ENCODE assay signal across 8 cellular contexts in the genomic region with DNA sequence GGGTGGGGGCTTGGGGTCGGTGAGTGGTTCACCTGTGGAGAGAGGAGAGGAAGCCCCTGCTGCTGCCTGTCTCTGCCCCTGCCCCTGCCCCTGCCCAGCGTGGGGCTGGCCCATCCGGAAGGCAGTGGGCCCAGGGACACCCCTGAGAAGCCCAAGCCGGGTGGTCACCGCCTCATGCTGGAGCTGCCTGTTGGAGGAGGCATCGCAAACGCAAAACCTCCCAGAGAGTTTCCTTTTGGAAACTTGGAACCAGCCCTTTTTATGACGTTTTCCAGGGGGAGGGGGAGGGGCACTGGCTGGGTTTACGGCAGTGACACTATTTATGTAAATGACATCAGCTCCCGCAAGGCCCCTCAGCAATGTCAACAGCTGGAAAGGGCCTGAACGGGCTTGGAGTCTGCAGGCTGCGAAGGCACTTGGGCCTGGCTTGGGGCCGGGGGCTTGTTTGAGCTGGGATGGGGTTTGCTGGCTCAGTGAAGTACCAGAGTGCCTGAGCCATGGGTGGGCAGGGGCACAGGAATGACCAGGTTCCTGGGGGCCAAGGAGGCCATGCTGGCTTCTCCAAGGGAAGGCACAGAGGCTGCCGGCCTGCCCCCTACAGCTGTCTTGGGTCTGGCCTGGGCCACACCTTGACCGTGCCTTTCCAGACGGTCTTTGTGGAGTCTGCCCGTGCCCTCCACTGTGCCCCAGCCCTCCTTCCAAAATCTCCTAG.
DNase-seq lines count a peak whose midpoint lies in the region; ATAC-seq and FAIRE-seq lines count a peak whose summit lies in the region.

No MANE protein-coding gene starts in this region.

- no CpG with 5 or more reads among the region's 17 CpGs for WGBS in neuronal stem cell (ENCODE audit: extremely low coverage in 2 of 2, insufficient read length in 2 of 2, insufficient replicate concordance in 1 of 2), 2 donors

- peak overlapping the region; percentile 23 for H2AFZ ChIP-seq in neuronal stem cell (ENCODE audit: low read length)

- no peaks in the 10 kb centered on the region for H3K9me3 Mint-ChIP-seq in CD8-positive, alpha-beta memory T cell

- H3K4me3 ChIP-seq in CD8-positive, alpha-beta memory T cell (ENCODE audit: low read length), result peak overlapping the region; percentile 26
- H3K4me3 ChIP-seq in SK-N-MC, result peak overlapping the region; percentile 76
- H3K4me3 ChIP-seq in neuronal stem cell (ENCODE audit: low read length in 2 of 2), result no peak overlapping the region

- H3K27me3 Mint-ChIP-seq in CD8-positive, alpha-beta memory T cell, result peaks cover 0 to under 1% of the 10 kb centered on the region in 2 donors

- no peak for FAIRE-seq in frontal cortex (lab: Jason Lieb, UNC)

- no peak overlapping the region for H3K4ac ChIP-seq in neuronal stem cell (ENCODE audit: low read length)

- peaks cover 4% of the 10 kb centered on the region for H3K79me1 ChIP-seq in neuronal stem cell (ENCODE audit: low read depth, low read length)

- peak overlapping the region; percentile 75 for H3K14ac ChIP-seq in neuronal stem cell (ENCODE audit: low read length)

- H3K4me3 Mint-ChIP-seq in CD8-positive, alpha-beta memory T cell, result peak overlapping the region; percentile 47 to 83 (median 68)

- ATAC-seq in HG02623 (IDR thresholded peaks at IDR 0.05; ENCODE audit: unreplicated experiment) (no peak), GM21786 (IDR thresholded peaks at IDR 0.05; ENCODE audit: unreplicated experiment) (no peak), GM18907 (IDR thresholded peaks at IDR 0.05; ENCODE audit: unreplicated experiment) (no peak)

- H3K23ac ChIP-seq in neuronal stem cell (ENCODE audit: low read depth, low read length, poor library complexity), result peak overlapping the region; percentile 97

- peak overlapping the region; percentile 85 for H2AK5ac ChIP-seq in neuronal stem cell (ENCODE audit: low read depth, low read length)

- no peak overlapping the region for H2BK12ac ChIP-seq in neuronal stem cell (ENCODE audit: low read length)

- no peak overlapping the region for H4K91ac ChIP-seq in neuronal stem cell (ENCODE audit: low read depth, low read length, poor library complexity)

- peak overlapping the region; percentile 85 for H3K18ac ChIP-seq in neuronal stem cell (ENCODE audit: low read length)

- peaks cover 6 to 25% (median 7%) of the 10 kb centered on the region in 3 donors for H3K4me1 Mint-ChIP-seq in CD8-positive, alpha-beta memory T cell

- DNase-seq in CD8-positive, alpha-beta memory T cell, result no peak
- DNase-seq in SK-N-MC (ENCODE audit: low read depth, low spot score), result no peak
- DNase-seq in frontal cortex (ENCODE audit: low spot score in 2 of 2), result peak; percentile 68 to 75
- no peak for DNase-seq in neuronal stem cell (ENCODE audit: low spot score)
- DNase-seq in stimulated activated naive CD4-positive, alpha-beta T cell treated with Interleukin-2 at 50 U/mL for 16 hours (lab: John Stamatoyannopoulos, UW), result no peak

- H3K4me1 ChIP-seq in CD8-positive, alpha-beta memory T cell (ENCODE audit: insufficient read depth, low read length), result peaks cover 13% of the 10 kb centered on the region
- H3K4me1 ChIP-seq in neuronal stem cell (ENCODE audit: control insufficient read depth in 2 of 2, insufficient read depth in 1 of 2, low read depth in 1 of 2, low read length in 2 of 2), result peaks cover 20 to 35% of the 10 kb centered on the region in 2 donors

- no peaks in the 10 kb centered on the region for H3K9me3 ChIP-seq in CD8-positive, alpha-beta memory T cell (ENCODE audit: low read length)
- H3K9me3 ChIP-seq in SK-N-MC (ENCODE audit: low read depth, low read length) (no peaks in the 10 kb centered on the region), neuronal stem cell (replicated peaks in 1 of 2; ENCODE audit: control insufficient read depth in 2 of 2, insufficient read depth in 1 of 2, low read depth in 1 of 2, low read length in 2 of 2) (peaks cover 1 to 3% of the 10 kb centered on the region in 2 donors)

- H3K36me3 Mint-ChIP-seq in CD8-positive, alpha-beta memory T cell, result no peaks in the 10 kb centered on the region

- H2BK15ac ChIP-seq in neuronal stem cell (ENCODE audit: low read length), result no peak overlapping the region

- H3K27ac ChIP-seq in CD8-positive, alpha-beta memory T cell (ENCODE audit: low read depth, low read length), result no peak overlapping the region
- H3K27ac ChIP-seq in SK-N-MC (peak overlapping the region; percentile 70; the same call in 1 of the 2 replicates), neuronal stem cell (replicated peaks; ENCODE audit: low read length) (no peak overlapping the region)

- no peak overlapping the region for H2BK5ac ChIP-seq in neuronal stem cell (ENCODE audit: low read length)

- no peak overlapping the region for H2BK120ac ChIP-seq in neuronal stem cell (ENCODE audit: low read depth, low read length)

- H3K9ac ChIP-seq in SK-N-MC (ENCODE audit: insufficient read length), result peak overlapping the region; percentile 72
- H3K9ac ChIP-seq in neuronal stem cell (ENCODE audit: low read depth, low read length, poor library complexity), result no peak overlapping the region

- CTCF ChIA-PET in CD8-positive, alpha-beta memory T cell (lab: Charles Lee), result no interaction called here

- POLR2A ChIA-PET in CD8-positive, alpha-beta memory T cell (lab: Charles Lee), result no interaction called here

- no peaks in the 10 kb centered on the region for H3K27me3 ChIP-seq in CD8-positive, alpha-beta memory T cell (ENCODE audit: insufficient read depth, low read length, poor library complexity, severe bottlenecking)
- H3K27me3 ChIP-seq in neuronal stem cell (ENCODE audit: control insufficient read depth in 3 of 3, insufficient read depth in 3 of 3, low read depth in 1 of 3, low read length in 3 of 3), result peaks cover 0 to 27% (median 5%) of the 10 kb centered on the region in 3 experiments

- peak overlapping the region; percentile 92 for H3K4me2 ChIP-seq in neuronal stem cell (ENCODE audit: insufficient read depth, low read length, poor library complexity, severe bottlenecking)

- no peaks in the 10 kb centered on the region for H3K36me3 ChIP-seq in CD8-positive, alpha-beta memory T cell (ENCODE audit: insufficient read depth, low read length)
- H3K36me3 ChIP-seq in SK-N-MC (ENCODE audit: insufficient read depth, low read length) (no peaks in the 10 kb centered on the region), neuronal stem cell (replicated peaks in 1 of 2; ENCODE audit: control insufficient read depth in 2 of 2, insufficient read depth in 2 of 2, low read length in 2 of 2) (no peaks in the 10 kb centered on the region)

- H3K27ac Mint-ChIP-seq in CD8-positive, alpha-beta memory T cell, result peak overlapping the region in 7 of 8 donors; percentile 21 to 90 (median 79)

- H4K8ac ChIP-seq in neuronal stem cell (ENCODE audit: low read depth, low read length), result no peak overlapping the region

Comparison
In these comparisons a context has a peak if more than half of its experiments do, and no peak if none do; other contexts are left out.
1. DNase-seq: peak in frontal cortex (2 of 2); none in CD8-positive, alpha-beta memory T cell (0 of 5), SK-N-MC (single experiment), neuronal stem cell (single experiment) and stimulated activated naive CD4-positive, alpha-beta T cell treated with Interleukin-2 at 50 U/mL for 16 hours (single experiment).
2. H3K4me3 ChIP-seq: peak in CD8-positive, alpha-beta memory T cell (single experiment) and SK-N-MC (single experiment); none in neuronal stem cell (0 of 2).